1 cellular context compared by ENCODE assay signal in the genomic region with DNA sequence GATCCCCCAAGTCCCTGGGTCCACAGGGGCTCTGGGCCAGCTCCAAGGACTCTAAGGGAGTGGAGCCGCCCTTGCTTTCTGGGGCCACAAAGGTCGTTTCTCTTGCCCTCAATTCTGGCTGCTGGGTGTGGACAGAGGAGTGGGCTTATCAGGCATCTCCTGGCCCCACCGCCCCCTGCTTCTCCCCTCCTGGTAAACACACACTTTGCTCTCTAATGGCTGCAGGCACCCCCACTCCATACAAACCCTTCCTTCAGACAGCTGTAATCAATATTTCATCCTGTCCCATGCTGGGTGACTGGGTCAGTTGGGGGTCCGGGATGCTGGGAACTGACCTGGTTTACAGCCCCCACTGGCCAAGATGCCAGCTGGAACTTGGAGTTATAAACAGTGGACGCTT.
TF ChIP-seq lines count a peak whose summit lies in the region.

No MANE protein-coding gene starts in this region.

TF ChIP-seq in SK-N-SH, 30 proteins besides CTCF, POLR2A, EP300 and RAD21 (continued from another document):
- TF ChIP-seq, protein P1, sequence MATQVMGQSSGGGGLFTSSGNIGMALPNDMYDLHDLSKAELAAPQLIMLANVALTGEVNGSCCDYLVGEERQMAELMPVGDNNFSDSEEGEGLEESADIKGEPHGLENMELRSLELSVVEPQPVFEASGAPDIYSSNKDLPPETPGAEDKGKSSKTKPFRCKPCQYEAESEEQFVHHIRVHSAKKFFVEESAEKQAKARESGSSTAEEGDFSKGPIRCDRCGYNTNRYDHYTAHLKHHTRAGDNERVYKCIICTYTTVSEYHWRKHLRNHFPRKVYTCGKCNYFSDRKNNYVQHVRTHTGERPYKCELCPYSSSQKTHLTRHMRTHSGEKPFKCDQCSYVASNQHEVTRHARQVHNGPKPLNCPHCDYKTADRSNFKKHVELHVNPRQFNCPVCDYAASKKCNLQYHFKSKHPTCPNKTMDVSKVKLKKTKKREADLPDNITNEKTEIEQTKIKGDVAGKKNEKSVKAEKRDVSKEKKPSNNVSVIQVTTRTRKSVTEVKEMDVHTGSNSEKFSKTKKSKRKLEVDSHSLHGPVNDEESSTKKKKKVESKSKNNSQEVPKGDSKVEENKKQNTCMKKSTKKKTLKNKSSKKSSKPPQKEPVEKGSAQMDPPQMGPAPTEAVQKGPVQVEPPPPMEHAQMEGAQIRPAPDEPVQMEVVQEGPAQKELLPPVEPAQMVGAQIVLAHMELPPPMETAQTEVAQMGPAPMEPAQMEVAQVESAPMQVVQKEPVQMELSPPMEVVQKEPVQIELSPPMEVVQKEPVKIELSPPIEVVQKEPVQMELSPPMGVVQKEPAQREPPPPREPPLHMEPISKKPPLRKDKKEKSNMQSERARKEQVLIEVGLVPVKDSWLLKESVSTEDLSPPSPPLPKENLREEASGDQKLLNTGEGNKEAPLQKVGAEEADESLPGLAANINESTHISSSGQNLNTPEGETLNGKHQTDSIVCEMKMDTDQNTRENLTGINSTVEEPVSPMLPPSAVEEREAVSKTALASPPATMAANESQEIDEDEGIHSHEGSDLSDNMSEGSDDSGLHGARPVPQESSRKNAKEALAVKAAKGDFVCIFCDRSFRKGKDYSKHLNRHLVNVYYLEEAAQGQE (IDR thresholded peaks at IDR 0.05; ENCODE audit: low read depth, low read length), result no peak
- TF ChIP-seq TCF12 (IDR thresholded peaks at IDR 0.05) (no peak), NRF1 (IDR thresholded peaks at IDR 0.05; ENCODE audit: low read depth, low read length) (no peak), USF1 (IDR thresholded peaks at IDR 0.05; ENCODE audit: borderline replicate concordance, low read depth) (no peak), RXRA (IDR thresholded peaks at IDR 0.05; ENCODE audit: borderline replicate concordance, low read depth) (no peak), CHD2 (IDR thresholded peaks at IDR 0.05; ENCODE audit: low read length, partially characterized antibody) (no peak), MAX (IDR thresholded peaks at IDR 0.05; ENCODE audit: low read depth) (no peak), GABPA (IDR thresholded peaks at IDR 0.05; ENCODE audit: low read depth) (no peak), JUND (IDR thresholded peaks at IDR 0.05) (no peak), POLR2AphosphoS5 (IDR thresholded peaks at IDR 0.05; ENCODE audit: low read depth, low read length) (no peak), SMC3 (IDR thresholded peaks at IDR 0.05; ENCODE audit: low read depth, low read length) (no peak), ELF1 (IDR thresholded peaks at IDR 0.05) (no peak)
- TF ChIP-seq, protein P2, sequence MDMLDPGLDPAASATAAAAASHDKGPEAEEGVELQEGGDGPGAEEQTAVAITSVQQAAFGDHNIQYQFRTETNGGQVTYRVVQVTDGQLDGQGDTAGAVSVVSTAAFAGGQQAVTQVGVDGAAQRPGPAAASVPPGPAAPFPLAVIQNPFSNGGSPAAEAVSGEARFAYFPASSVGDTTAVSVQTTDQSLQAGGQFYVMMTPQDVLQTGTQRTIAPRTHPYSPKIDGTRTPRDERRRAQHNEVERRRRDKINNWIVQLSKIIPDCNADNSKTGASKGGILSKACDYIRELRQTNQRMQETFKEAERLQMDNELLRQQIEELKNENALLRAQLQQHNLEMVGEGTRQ (IDR thresholded peaks at IDR 0.05; ENCODE audit: borderline replicate concordance, low read depth, low read length), result no peak
